ENCODE assay signal across 12 cellular contexts in genomic region chr1:8201331-8201861, GRCh38.
DNase-seq lines count a peak whose midpoint lies in the region; ATAC-seq, FAIRE-seq and TF ChIP-seq lines count a peak whose summit lies in the region.
"Had no signal": no experiment of that assay in that cellular context is flagged by ENCODE, and none has a peak within 500 bp of the region (broad histone marks: within the 10 kb centered on the region; RNA-seq: fewer than 3 reads in every experiment).

No MANE protein-coding gene starts in this region.

- DNase-seq in choroid plexus epithelial cell (ENCODE audit: low read depth) (peak; percentile 42), lower lobe of right lung (no peak), suprapubic skin (ENCODE audit: low spot score in 2 of 2) (no peak), GM12891 (ENCODE audit: insufficient read length, low spot score) (no peak), NCI-H146 (lab: John Stamatoyannopoulos, UW) (no peak)
- no peak for DNase-seq in activated CD4-positive, alpha-beta memory T cell treated with anti-CD3 and anti-CD28 coated beads, Interleukin-2, amount 10 ng/mL, durations not matched to agents 7 days and 5 days
- DNase-seq: activated B cell treated with CpG ODN at 0.5 μM for 24 hours; NK-92 treated with Interleukin-12 subunit alpha and Interleukin-12 subunit beta, amount 100 ng/mL, for 24 hours; stimulated activated naive CD4-positive, alpha-beta T cell had no signal

- FAIRE-seq in GM12891 (lab: Jason Lieb, UNC), result no peak

- intact Hi-C loops in lower lobe of right lung (cut with DNase I), result no loop called here

- no peaks in the 10 kb centered on the region for H3K36me3 Mint-ChIP-seq in activated CD4-positive, alpha-beta memory T cell treated with anti-CD3 and anti-CD28 coated beads, Interleukin-2, amount 10 ng/mL, durations not matched to agents 7 days and 5 days (ENCODE audit: low read depth)
- H3K36me3 Mint-ChIP-seq: activated naive CD4-positive, alpha-beta T cell treated with anti-CD3 and anti-CD28 coated beads, Interleukin-2, amount 50 U/mL, for 72 hours had no signal

- no peaks in the 10 kb centered on the region for H3K9me3 Mint-ChIP-seq in activated CD4-positive, alpha-beta memory T cell treated with anti-CD3 and anti-CD28 coated beads, Interleukin-2, amount 10 ng/mL, durations not matched to agents 7 days and 5 days
- H3K9me3 Mint-ChIP-seq: activated B cell treated with CpG ODN at 0.5 μM for 24 hours; activated naive CD4-positive, alpha-beta T cell treated with anti-CD3 and anti-CD28 coated beads, Interleukin-2, amount 50 U/mL, for 72 hours had no signal

- H3K9ac ChIP-seq in HUES48 (ENCODE audit: low read depth, low read length), result no peak overlapping the region

- H3K27me3 Mint-ChIP-seq in activated CD4-positive, alpha-beta memory T cell treated with anti-CD3 and anti-CD28 coated beads, Interleukin-2, amount 10 ng/mL, durations not matched to agents 7 days and 5 days, result peaks cover 6% of the 10 kb centered on the region
- H3K27me3 Mint-ChIP-seq: activated B cell treated with CpG ODN at 0.5 μM for 24 hours had no signal

- H3K4me3 Mint-ChIP-seq in activated CD4-positive, alpha-beta memory T cell treated with anti-CD3 and anti-CD28 coated beads, Interleukin-2, amount 10 ng/mL, durations not matched to agents 7 days and 5 days, result no peak overlapping the region
- H3K4me3 Mint-ChIP-seq: activated B cell treated with CpG ODN at 0.5 μM for 24 hours had no signal

- H3K27me3 ChIP-seq in HUES48 (ENCODE audit: control insufficient read depth, insufficient read depth, low read length) (no peaks in the 10 kb centered on the region), lower lobe of right lung (ENCODE audit: low read depth) (no peaks in the 10 kb centered on the region), suprapubic skin (no peaks in the 10 kb centered on the region)

- 75% methylated on average over 9 of the region's 10 CpGs for WGBS in suprapubic skin

- H3K9me3 ChIP-seq in HUES48 (ENCODE audit: control insufficient read depth, insufficient read depth, low read length) (no peaks in the 10 kb centered on the region), lower lobe of right lung (no peaks in the 10 kb centered on the region), suprapubic skin (no peaks in the 10 kb centered on the region)

- H3K4me1 Mint-ChIP-seq in activated CD4-positive, alpha-beta memory T cell treated with anti-CD3 and anti-CD28 coated beads, Interleukin-2, amount 10 ng/mL, durations not matched to agents 7 days and 5 days, result peaks cover 8% of the 10 kb centered on the region
- H3K4me1 Mint-ChIP-seq: activated B cell treated with CpG ODN at 0.5 μM for 24 hours had no signal

- ATAC-seq in lower lobe of right lung (peak; percentile 62 to 68), HG02852 (IDR thresholded peaks at IDR 0.05; ENCODE audit: unreplicated experiment) (no peak)
- ATAC-seq: activated naive CD4-positive, alpha-beta T cell treated with anti-CD3 and anti-CD28 coated beads, Interleukin-2, amount 50 U/mL, for 72 hours had no signal

- TF ChIP-seq CTCF in choroid plexus epithelial cell (conservative IDR thresholded peaks at IDR 0.05; ENCODE audit: low read depth, low read length), result no peak
- TF ChIP-seq CTCF in lower lobe of right lung (IDR thresholded peaks at IDR 0.05), result no peak
- TF ChIP-seq CTCF in suprapubic skin (IDR thresholded peaks at IDR 0.05), result no peak

- no peaks in the 10 kb centered on the region for H3K36me3 ChIP-seq in HUES48 (ENCODE audit: control insufficient read depth, insufficient read depth, low read length)
- H3K36me3 ChIP-seq in lower lobe of right lung, result no peaks in the 10 kb centered on the region
- no peaks in the 10 kb centered on the region for H3K36me3 ChIP-seq in suprapubic skin

- TF ChIP-seq EP300 in suprapubic skin (IDR thresholded peaks at IDR 0.05), result no peak

- POLR2A ChIA-PET in activated CD4-positive, alpha-beta memory T cell treated with anti-CD3 and anti-CD28 coated beads, Interleukin-2, amount 10 ng/mL, durations not matched to agents 7 days and 5 days (lab: Charles Lee), result no interaction called here

- TF ChIP-seq POLR2A in suprapubic skin (IDR thresholded peaks at IDR 0.05), result no peak
- TF ChIP-seq POLR2A in GM12891 (IDR thresholded peaks at IDR 0.05; ENCODE audit: low read depth, low read length), result no peak

- H3K27ac ChIP-seq in HUES48 (ENCODE audit: low read depth, low read length) (peak overlapping the region; percentile 59), lower lobe of right lung (peak overlapping the region; percentile 75), suprapubic skin (peak overlapping the region; percentile 39)

- peaks cover 16% of the 10 kb centered on the region for H3K4me1 ChIP-seq in HUES48 (ENCODE audit: control insufficient read depth, insufficient read depth, low read length)
- H3K4me1 ChIP-seq in lower lobe of right lung, result peaks cover 56% of the 10 kb centered on the region
- peaks cover 32% of the 10 kb centered on the region for H3K4me1 ChIP-seq in suprapubic skin

- H3K4me3 ChIP-seq in HUES48 (ENCODE audit: low read depth, low read length) (no peak overlapping the region), choroid plexus epithelial cell (ENCODE audit: low read depth, low read length) (no peak overlapping the region), lower lobe of right lung (no peak overlapping the region), suprapubic skin (no peak overlapping the region)

- CTCF ChIA-PET in activated CD4-positive, alpha-beta memory T cell treated with anti-CD3 and anti-CD28 coated beads, Interleukin-2, amount 10 ng/mL, durations not matched to agents 7 days and 5 days (lab: Charles Lee), result interaction anchor here (0.7 kb wide), 1 partner anchor 804 kb away, joined by 3 read pairs; no protein-coding TSS in a partner anchor

- H3K27ac Mint-ChIP-seq in activated CD4-positive, alpha-beta memory T cell treated with anti-CD3 and anti-CD28 coated beads, Interleukin-2, amount 10 ng/mL, durations not matched to agents 7 days and 5 days, result no peak overlapping the region
- H3K27ac Mint-ChIP-seq: activated B cell treated with CpG ODN at 0.5 μM for 24 hours; activated naive CD4-positive, alpha-beta T cell treated with anti-CD3 and anti-CD28 coated beads, Interleukin-2, amount 50 U/mL, for 72 hours had no signal

TF ChIP-seq in GM12891, 5 proteins besides CTCF, POLR2A, EP300 and RAD21:
- TF ChIP-seq POLR2AphosphoS5 (IDR thresholded peaks at IDR 0.05; ENCODE audit: low read depth, low read length) (no peak), PAX5 (IDR thresholded peaks at IDR 0.05; ENCODE audit: insufficient read depth, low read length, severe bottlenecking) (no peak), POU2F2 (IDR thresholded peaks at IDR 0.05; ENCODE audit: low read depth, low read length) (no peak), SPI1 (IDR thresholded peaks at IDR 0.05; ENCODE audit: low read depth, low read length) (no peak), TAF1 (IDR thresholded peaks at IDR 0.05; ENCODE audit: low read depth, low read length) (no peak)
